In genomic region chr15:90901159-90901798, GRCh38 we compare ENCODE assay signal across 9 cellular contexts. TPM values are rescaled to one million over a fixed set of nuclear protein-coding genes. Genes with fewer than 3 reads are reported as not detected.
A peak's percentile ranks its signal among the peaks of the same experiment; 100 is the strongest.
DNase-seq lines count a peak whose midpoint lies in the region; ATAC-seq, FAIRE-seq and TF ChIP-seq lines count a peak whose summit lies in the region.
"Not testable (repeated sequence)": the region's sequence is repeated elsewhere in the genome, so short reads cannot be mapped to it uniquely, and the experiment has no call there.
"Had no signal": no experiment of that assay in that cellular context is flagged by ENCODE, and none has a peak within 500 bp of the region (broad histone marks: within the 10 kb centered on the region; RNA-seq: fewer than 3 reads in every experiment).

No MANE protein-coding gene starts in this region.

- H3K9ac ChIP-seq in OCI-LY1 (ENCODE audit: low read length) = not testable (repeated sequence)

- not testable (repeated sequence) for H3K27ac ChIP-seq in OCI-LY1 (ENCODE audit: low read depth, low read length, poor library complexity, severe bottlenecking)
- H3K27ac ChIP-seq in angular gyrus (ENCODE audit: low read depth, low read length) = peak overlapping the region; percentile 91
- peak overlapping the region in 3 of 4 donors; percentile 91 to 97 (median 94) for H3K27ac ChIP-seq in esophagus squamous epithelium
- H3K27ac ChIP-seq in pancreas = peak overlapping the region in 3 of 4 donors; percentile 81 to 92 (median 91)
- peak overlapping the region; percentile 80 to 94 for H3K27ac ChIP-seq in tibial artery

- CTCF ChIA-PET in Calu3 (lab: Charles Lee) = not testable (repeated sequence)
- CTCF ChIA-PET in activated CD4-positive, alpha-beta T cell treated with anti-CD3 and anti-CD28 coated beads, Interleukin-2, amount 10 ng/mL, durations not matched to agents 7 days and 5 days (lab: Charles Lee) = interaction anchor here (0.8 to 6.3 kb wide), 6 partner anchors 16 to 608 kb away, joined by 3 to 63 read pairs (median 5); partner anchors contain the start of genes FES, HDDC3 and UNC45A

- POLR2A ChIA-PET in activated CD4-positive, alpha-beta T cell treated with anti-CD3 and anti-CD28 coated beads, Interleukin-2, amount 10 ng/mL, durations not matched to agents 7 days and 5 days (lab: Charles Lee) = not testable (repeated sequence)

- H3K27me3 ChIP-seq in OCI-LY1 (ENCODE audit: insufficient read depth, low read length); esophagus squamous epithelium; pancreas; tibial artery: not testable (repeated sequence)

- not testable (repeated sequence) for H3K4me3 ChIP-seq in OCI-LY1 (ENCODE audit: low read depth, low read length, poor library complexity, severe bottlenecking); esophagus squamous epithelium; pancreas; tibial artery

- intact Hi-C loops in Calu3 (cut with micrococcal nuclease; ENCODE audit: unreplicated experiment); esophagus squamous epithelium (cut with DNase I); pancreas (cut with DNase I); tibial artery (cut with DNase I; ENCODE audit: low total_unique reads): not testable (repeated sequence)

- peak overlapping the region; percentile 91 for H3K4me3 Mint-ChIP-seq in Calu3 (ENCODE audit: low read depth, unreplicated experiment)
- H3K4me3 Mint-ChIP-seq in activated CD4-positive, alpha-beta T cell treated with anti-CD3 and anti-CD28 coated beads, Interleukin-2, amount 10 ng/mL, durations not matched to agents 7 days and 5 days = peak overlapping the region; percentile 85
- peak overlapping the region; percentile 83 for H3K4me3 Mint-ChIP-seq in memory B cell

- H3K79me2 ChIP-seq in OCI-LY1 (ENCODE audit: insufficient read depth, low read length) = not testable (repeated sequence)

- H3K9me3 Mint-ChIP-seq in Calu3 (ENCODE audit: low read depth, unreplicated experiment); activated CD4-positive, alpha-beta T cell treated with anti-CD3 and anti-CD28 coated beads, Interleukin-2, amount 10 ng/mL, durations not matched to agents 7 days and 5 days; memory B cell: not testable (repeated sequence)

- TF ChIP-seq CTCF in Calu3 (IDR thresholded peaks at IDR 0.05; ENCODE audit: unreplicated experiment); OCI-LY1 (IDR thresholded peaks at IDR 0.05; ENCODE audit: low read length); esophagus squamous epithelium (IDR thresholded peaks at IDR 0.05); pancreas (IDR thresholded peaks at IDR 0.05); tibial artery (IDR thresholded peaks at IDR 0.05): not testable (repeated sequence)

- H3K4me1 ChIP-seq in OCI-LY1 (ENCODE audit: insufficient read depth, low read length, severe bottlenecking) (peaks cover 31% of the 10 kb centered on the region), esophagus squamous epithelium (peaks cover 14 to 34% (median 14%) of the 10 kb centered on the region in 3 donors), pancreas (peaks cover 10 to 31% (median 14%) of the 10 kb centered on the region in 3 donors), tibial artery (peaks cover 0 to 18% (median 12%) of the 10 kb centered on the region in 4 donors)

- not testable (repeated sequence) for H3F3A ChIP-seq in OCI-LY1 (ENCODE audit: insufficient read depth, low read length)

- H3K4me2 ChIP-seq in OCI-LY1 (ENCODE audit: low read length) = peak overlapping the region; percentile 71

- H4K20me1 ChIP-seq in OCI-LY1 (ENCODE audit: insufficient read depth, low read length) = not testable (repeated sequence)

- DNase-seq in Calu3; activated CD4-positive, alpha-beta T cell treated with anti-CD3 and anti-CD28 coated beads, Interleukin-2, amount 10 ng/mL, durations not matched to agents 7 days and 5 days; esophagus squamous epithelium (lab: John Stamatoyannopoulos, UW); memory B cell (ENCODE audit: low spot score in 2 of 2); pancreas; tibial artery: not testable (repeated sequence)

- H3K4me1 Mint-ChIP-seq in Calu3 (ENCODE audit: low read depth, unreplicated experiment) (peaks cover 10% of the 10 kb centered on the region), memory B cell (peaks cover 29% of the 10 kb centered on the region)
- H3K4me1 Mint-ChIP-seq in activated CD4-positive, alpha-beta T cell treated with anti-CD3 and anti-CD28 coated beads, Interleukin-2, amount 10 ng/mL, durations not matched to agents 7 days and 5 days = peaks cover 24% of the 10 kb centered on the region

- TF ChIP-seq POLR2A in esophagus squamous epithelium (IDR thresholded peaks at IDR 0.05) = not testable (repeated sequence)

- peaks cover 22% of the 10 kb centered on the region for H3K27me3 Mint-ChIP-seq in Calu3 (ENCODE audit: unreplicated experiment)
- H3K27me3 Mint-ChIP-seq in activated CD4-positive, alpha-beta T cell treated with anti-CD3 and anti-CD28 coated beads, Interleukin-2, amount 10 ng/mL, durations not matched to agents 7 days and 5 days; memory B cell: not testable (repeated sequence)

- WGBS in esophagus squamous epithelium, 2 donors = 73 to 81% methylated on average over 6 of the region's 6 CpGs
- 55 to 58% methylated on average over 6 of the region's 6 CpGs for WGBS in pancreas, 2 donors

- not testable (repeated sequence) for FAIRE-seq in pancreas (lab: Jason Lieb, UNC)

- not testable (repeated sequence) for H3K9me3 ChIP-seq in OCI-LY1 (ENCODE audit: low read length); esophagus squamous epithelium; pancreas; tibial artery

- peaks cover 13% of the 10 kb centered on the region for H3K36me3 Mint-ChIP-seq in Calu3 (ENCODE audit: insufficient read depth, unreplicated experiment)
- H3K36me3 Mint-ChIP-seq in activated CD4-positive, alpha-beta T cell treated with anti-CD3 and anti-CD28 coated beads, Interleukin-2, amount 10 ng/mL, durations not matched to agents 7 days and 5 days (ENCODE audit: low read depth) = peaks cover 15% of the 10 kb centered on the region
- not testable (repeated sequence) for H3K36me3 Mint-ChIP-seq in memory B cell

- not testable (repeated sequence) for H3K27ac Mint-ChIP-seq in Calu3 (ENCODE audit: unreplicated experiment)
- peak overlapping the region; percentile 94 for H3K27ac Mint-ChIP-seq in activated CD4-positive, alpha-beta T cell treated with anti-CD3 and anti-CD28 coated beads, Interleukin-2, amount 10 ng/mL, durations not matched to agents 7 days and 5 days
- H3K27ac Mint-ChIP-seq in memory B cell = peak overlapping the region; percentile 85

- not testable (repeated sequence) for H2AFZ ChIP-seq in OCI-LY1 (ENCODE audit: low read length)

- not testable (repeated sequence) for ATAC-seq in memory B cell (ENCODE audit: low read depth); pancreas

- H3K36me3 ChIP-seq in OCI-LY1 (ENCODE audit: insufficient read depth, low read length) (peaks cover 16% of the 10 kb centered on the region), esophagus squamous epithelium (peaks cover 11 to 15% (median 14%) of the 10 kb centered on the region in 3 donors), tibial artery (peaks cover 14 to 18% (median 14%) of the 10 kb centered on the region in 3 donors)
- H3K36me3 ChIP-seq in pancreas = not testable (repeated sequence)

- not testable (repeated sequence) for H3K9me2 ChIP-seq in OCI-LY1 (ENCODE audit: low read depth, low read length)

- not testable (repeated sequence) for BruUV-seq in Calu3 (replicated peaks; lab: Mats Ljungman, UMichigan)

RNA-seq across cellular contexts. Expression of gene MAN2A2, which starts 1.8 kb away (rescaled TPM):
- total RNA-seq in Calu3 (2022) (56.1 and 58.5 TPM in 2 replicates), esophagus squamous epithelium (10 to 100 TPM in 3 of 4 donors, 1 to 10 TPM in 1; 9.9 to 25.2 (median 12.1) TPM), pancreas (10 to 100 TPM; 56.6 to 88.2 (median 67.7) TPM)
- 10 to 100 TPM; 77.4 to 97.4 TPM for total RNA-seq in activated CD4-positive, alpha-beta T cell treated with anti-CD3 and anti-CD28 coated beads, Interleukin-2, amount 10 ng/mL, durations not matched to agents 7 days and 5 days
- 100 to 1,000 TPM in 1 of 2 donors, 10 to 100 TPM in 1; 57.2 to 118 TPM for polyA plus RNA-seq in pancreas

RNA-seq across cellular contexts. Expression of gene FES, which starts 17.0 kb away (rescaled TPM):
- total RNA-seq in Calu3 (2022) = 1.6 and 1.7 TPM in 2 replicates
- 10 to 100 TPM in 1 of 2 experiments, 1 to 10 TPM in 1; 8.6 to 10.7 TPM for total RNA-seq in activated CD4-positive, alpha-beta T cell treated with anti-CD3 and anti-CD28 coated beads, Interleukin-2, amount 10 ng/mL, durations not matched to agents 7 days and 5 days
- 10 to 100 TPM in 2 of 4 donors, 1 to 10 TPM in 2; 1.8 to 13.4 (median 9.7) TPM for total RNA-seq in esophagus squamous epithelium
- total RNA-seq in pancreas = 10 to 100 TPM in 1 of 6 donors, 1 to 10 TPM in 5; 3.9 to 23.0 (median 8.6) TPM
- polyA plus RNA-seq in pancreas = 10 to 100 TPM; 24.4 to 26.5 TPM
- total RNA-seq: M059J had no signal

RNA-seq across cellular contexts. Expression of gene HDDC3, which starts 31.1 kb away (rescaled TPM):
- 25.1 and 26.7 TPM in 2 replicates for total RNA-seq in Calu3 (2022)
- 10 to 100 TPM; 22.9 to 26.2 TPM for total RNA-seq in activated CD4-positive, alpha-beta T cell treated with anti-CD3 and anti-CD28 coated beads, Interleukin-2, amount 10 ng/mL, durations not matched to agents 7 days and 5 days
- 10 to 100 TPM in 3 of 4 donors, 1 to 10 TPM in 1; 5.8 to 13.7 (median 11.7) TPM for total RNA-seq in esophagus squamous epithelium
- total RNA-seq in pancreas = 10 to 100 TPM; 10.3 to 17.6 (median 13.3) TPM
- polyA plus RNA-seq in pancreas = 10 to 100 TPM; 16.6 to 20.9 TPM

RNA-seq across cellular contexts. Expression of gene FURIN, which starts 32.9 kb away (rescaled TPM):
- total RNA-seq in Calu3 (2022) (61.7 and 76.6 TPM in 2 replicates), esophagus squamous epithelium (10 to 100 TPM; 27.7 to 43.3 (median 38.5) TPM), pancreas (100 to 1,000 TPM in 3 of 6 donors, 10 to 100 TPM in 3; 50.3 to 106 (median 98.8) TPM)
- 100 to 1,000 TPM; 148 to 153 TPM for total RNA-seq in activated CD4-positive, alpha-beta T cell treated with anti-CD3 and anti-CD28 coated beads, Interleukin-2, amount 10 ng/mL, durations not matched to agents 7 days and 5 days
- 10 to 100 TPM; 52.5 to 67.7 TPM for polyA plus RNA-seq in pancreas

RNA-seq across cellular contexts. Expression of gene UNC45A, which starts 33.8 kb away (rescaled TPM):
- total RNA-seq in Calu3 (2022) (66.5 and 66.7 TPM in 2 replicates), esophagus squamous epithelium (10 to 100 TPM; 38.7 to 76.0 (median 64.2) TPM), pancreas (10 to 100 TPM; 29.2 to 50.7 (median 32.2) TPM)
- total RNA-seq in activated CD4-positive, alpha-beta T cell treated with anti-CD3 and anti-CD28 coated beads, Interleukin-2, amount 10 ng/mL, durations not matched to agents 7 days and 5 days = 10 to 100 TPM; 59.3 to 69.8 TPM
- 10 to 100 TPM; 50.0 to 51.3 TPM for polyA plus RNA-seq in pancreas
